22 cellular contexts compared by ENCODE assay signal in genomic region chr22:47100019-47100418, GRCh38.
DNase-seq lines count a peak whose midpoint lies in the region; ATAC-seq and TF ChIP-seq lines count a peak whose summit lies in the region.
"Had no signal": no experiment of that assay in that cellular context is flagged by ENCODE, and none has a peak within 500 bp of the region (broad histone marks: within the 10 kb centered on the region; RNA-seq: fewer than 3 reads in every experiment).

No MANE protein-coding gene starts in this region.

- intact Hi-C loops in Caco-2 (cut with micrococcal nuclease; ENCODE audit: unreplicated experiment), result no loop called here

- no peaks in the 10 kb centered on the region for H3K27me3 Mint-ChIP-seq in Caco-2 (ENCODE audit: insufficient read depth, unreplicated experiment)
- no peaks in the 10 kb centered on the region for H3K27me3 Mint-ChIP-seq in central memory CD8-positive, alpha-beta T cell
- no peaks in the 10 kb centered on the region for H3K27me3 Mint-ChIP-seq in progenitor cell of endocrine pancreas
- H3K27me3 Mint-ChIP-seq in CD8-positive, alpha-beta memory T cell, result no peaks in the 10 kb centered on the region
- H3K27me3 Mint-ChIP-seq: CD4-positive, CD25-positive, alpha-beta regulatory T cell had no signal

- H3K27ac Mint-ChIP-seq in Caco-2 (ENCODE audit: unreplicated experiment) (peak overlapping the region; percentile 94), progenitor cell of endocrine pancreas (peak overlapping the region; percentile 82)
- H3K27ac Mint-ChIP-seq in central memory CD8-positive, alpha-beta T cell (ENCODE audit: low read depth), result peak overlapping the region; percentile 32
- H3K27ac Mint-ChIP-seq in CD8-positive, alpha-beta memory T cell, result peak overlapping the region in 1 of 8 donors; percentile 22
- H3K27ac Mint-ChIP-seq: CD4-positive, CD25-positive, alpha-beta regulatory T cell had no signal

- TF ChIP-seq CTCF in Caco-2 (IDR thresholded peaks at IDR 0.05; ENCODE audit: insufficient read depth in 1 of 2, low read depth in 1 of 2, low read length in 1 of 2, severe bottlenecking in 1 of 2, unreplicated experiment in 1 of 2), result no peak
- TF ChIP-seq CTCF in progenitor cell of endocrine pancreas (IDR thresholded peaks at IDR 0.05; ENCODE audit: unreplicated experiment), result no peak

- H3K4me3 Mint-ChIP-seq in Caco-2 (ENCODE audit: unreplicated experiment) (no peak overlapping the region), progenitor cell of endocrine pancreas (ENCODE audit: low read depth) (no peak overlapping the region)
- H3K4me3 Mint-ChIP-seq in central memory CD8-positive, alpha-beta T cell, result no peak overlapping the region
- no peak overlapping the region for H3K4me3 Mint-ChIP-seq in CD8-positive, alpha-beta memory T cell

- H3K36me3 Mint-ChIP-seq in Caco-2 (ENCODE audit: insufficient read depth, unreplicated experiment) (peaks cover 41% of the 10 kb centered on the region), progenitor cell of endocrine pancreas (ENCODE audit: insufficient read depth) (peaks cover 2% of the 10 kb centered on the region)
- H3K36me3 Mint-ChIP-seq in central memory CD8-positive, alpha-beta T cell (ENCODE audit: insufficient read depth), result peaks cover 4% of the 10 kb centered on the region
- peaks cover 0 to 20% (median 9%) of the 10 kb centered on the region in 3 donors for H3K36me3 Mint-ChIP-seq in CD8-positive, alpha-beta memory T cell

- H3K36me3 ChIP-seq in Caco-2 (ENCODE audit: control insufficient read depth, insufficient read depth, low read length), result peaks cover 2% of the 10 kb centered on the region; the same call in 1 of the 2 replicates
- no peaks in the 10 kb centered on the region for H3K36me3 ChIP-seq in iPS-20b (ENCODE audit: insufficient read depth, low read depth, low read length)
- H3K36me3 ChIP-seq in CD8-positive, alpha-beta memory T cell (ENCODE audit: insufficient read depth, low read length), result no peaks in the 10 kb centered on the region
- H3K36me3 ChIP-seq: SJCRH30 had no signal

- no peak overlapping the region for H3K9ac ChIP-seq in iPS-20b (ENCODE audit: low read depth, low read length)
- H3K9ac ChIP-seq: BLaER1 had no signal

- POLR2A ChIA-PET in Caco-2 (lab: Charles Lee), result no interaction called here
- POLR2A ChIA-PET in CD8-positive, alpha-beta memory T cell (lab: Charles Lee), result no interaction called here

- no peaks in the 10 kb centered on the region for H3K9me3 ChIP-seq in Caco-2
- no peaks in the 10 kb centered on the region for H3K9me3 ChIP-seq in iPS-20b (ENCODE audit: insufficient read depth, low read depth, low read length)
- no peaks in the 10 kb centered on the region for H3K9me3 ChIP-seq in CD8-positive, alpha-beta memory T cell (ENCODE audit: low read length)
- H3K9me3 ChIP-seq: BLaER1, SJCRH30 had no signal

- CTCF ChIA-PET in Caco-2 (lab: Charles Lee), result no interaction called here
- CTCF ChIA-PET in CD8-positive, alpha-beta memory T cell (lab: Charles Lee), result no interaction called here

- H3K27ac ChIP-seq in iPS-20b (ENCODE audit: low read length), result peak overlapping the region; percentile 13
- H3K27ac ChIP-seq in CD8-positive, alpha-beta memory T cell (ENCODE audit: low read depth, low read length), result no peak overlapping the region
- H3K27ac ChIP-seq: BLaER1, SJCRH30 had no signal

- peaks cover 25% of the 10 kb centered on the region for H3K4me1 Mint-ChIP-seq in Caco-2 (ENCODE audit: low read depth, unreplicated experiment)
- peaks cover 18% of the 10 kb centered on the region for H3K4me1 Mint-ChIP-seq in central memory CD8-positive, alpha-beta T cell
- peaks cover 45% of the 10 kb centered on the region for H3K4me1 Mint-ChIP-seq in progenitor cell of endocrine pancreas (ENCODE audit: low read depth)
- H3K4me1 Mint-ChIP-seq in CD8-positive, alpha-beta memory T cell, result peaks cover 2 to 16% (median 5%) of the 10 kb centered on the region in 3 donors

- H3K4me1 ChIP-seq in Caco-2, result peaks cover 47% of the 10 kb centered on the region
- peaks cover 16% of the 10 kb centered on the region for H3K4me1 ChIP-seq in iPS-20b (ENCODE audit: insufficient read depth, low read length)
- no peaks in the 10 kb centered on the region for H3K4me1 ChIP-seq in CD8-positive, alpha-beta memory T cell (ENCODE audit: insufficient read depth, low read length)
- H3K4me1 ChIP-seq: BLaER1, SJCRH30 had no signal

- DNase-seq in Caco-2 (no peak), progenitor cell of endocrine pancreas (ENCODE audit: low spot score, unreplicated experiment) (no peak), NCI-H2171 (lab: John Stamatoyannopoulos, UW) (no peak)
- DNase-seq in central memory CD8-positive, alpha-beta T cell (ENCODE audit: low spot score in 2 of 2), result no peak
- DNase-seq in CD8-positive, alpha-beta memory T cell, result no peak
- DNase-seq: CD4-positive, CD25-positive, alpha-beta regulatory T cell; COR-L47; KBM-7; MV-4-11; NCI-H1105; NCI-H1436 treated with DMSO at 0.1 percent for 48 hours; NCI-H1930; NCI-H2107; NCI-H82; NK-92 treated with Interleukin-12 subunit alpha and Interleukin-12 subunit beta, amount 100 ng/mL, for 24 hours; PC-3; SJCRH30 had no signal

- H3K9me3 Mint-ChIP-seq in Caco-2 (ENCODE audit: unreplicated experiment) (no peaks in the 10 kb centered on the region), progenitor cell of endocrine pancreas (ENCODE audit: low read depth) (peaks cover 6% of the 10 kb centered on the region)
- no peaks in the 10 kb centered on the region for H3K9me3 Mint-ChIP-seq in central memory CD8-positive, alpha-beta T cell
- H3K9me3 Mint-ChIP-seq in CD8-positive, alpha-beta memory T cell, result no peaks in the 10 kb centered on the region

- BruUV-seq in Caco-2 (replicated peaks; lab: Mats Ljungman, UMichigan), result no TSS peak

- H3K27me3 ChIP-seq in Caco-2 (replicated peaks; ENCODE audit: control insufficient read depth, insufficient read depth, low read length) (no peaks in the 10 kb centered on the region), iPS-20b (ENCODE audit: insufficient read depth, low read length) (no peaks in the 10 kb centered on the region)
- no peaks in the 10 kb centered on the region for H3K27me3 ChIP-seq in CD8-positive, alpha-beta memory T cell (ENCODE audit: insufficient read depth, low read length, poor library complexity, severe bottlenecking)
- H3K27me3 ChIP-seq: BLaER1, SJCRH30 had no signal

- H3K4me3 ChIP-seq in Caco-2 (ENCODE audit: low read depth, low read length) (no peak overlapping the region), iPS-20b (ENCODE audit: low read length) (no peak overlapping the region)
- no peak overlapping the region for H3K4me3 ChIP-seq in CD8-positive, alpha-beta memory T cell (ENCODE audit: low read length)
- H3K4me3 ChIP-seq: BLaER1, SJCRH30 had no signal

- no peak for ATAC-seq in central memory CD8-positive, alpha-beta T cell (replicated peaks; ENCODE audit: extremely low read depth, poor library complexity, severe bottlenecking)
- no peak for ATAC-seq in GM21786 (IDR thresholded peaks at IDR 0.05; ENCODE audit: unreplicated experiment)
- ATAC-seq: PC-3, Right ventricle myocardium inferior, SK-N-SH treated with all-trans-retinoic acid at 6 μM for 48 hours had no signal
